In the genomic region with DNA sequence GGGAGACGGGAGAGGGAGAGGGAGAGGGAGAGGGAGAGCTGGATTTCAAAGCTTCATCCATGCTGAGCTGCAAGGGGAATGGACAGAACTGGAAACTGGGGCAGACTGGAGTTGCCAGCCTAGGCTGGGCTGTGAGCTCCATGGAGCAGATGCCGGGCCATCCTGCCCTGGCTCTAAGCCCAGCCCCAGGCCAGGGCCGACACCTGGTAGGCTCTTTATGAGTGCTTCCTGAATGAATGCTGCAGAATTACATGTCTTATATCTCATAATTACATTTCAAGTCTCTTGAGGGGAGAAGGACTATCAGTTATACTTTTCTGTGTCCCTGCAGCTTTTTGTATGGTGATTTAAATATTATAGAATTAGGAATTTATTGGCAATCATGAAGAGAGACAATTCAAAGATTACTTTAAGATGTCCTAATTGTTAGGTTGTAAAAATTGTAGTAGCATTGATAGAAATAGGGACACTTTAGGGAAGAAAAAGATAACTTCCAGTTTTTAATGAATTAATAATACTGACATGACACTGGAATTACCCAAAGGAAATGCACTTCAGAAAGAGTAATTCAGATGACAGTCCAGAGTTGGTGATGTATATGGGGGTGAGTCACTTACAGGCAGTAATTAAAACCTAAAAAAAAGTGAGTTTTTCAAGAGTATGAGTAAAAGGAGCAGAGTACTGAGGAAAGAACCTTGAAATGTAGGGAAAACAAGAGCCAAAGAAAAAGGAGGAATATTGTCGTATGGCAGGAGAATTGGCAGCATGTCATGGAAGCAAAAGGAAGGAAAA, we compare ENCODE assay signal across 14 cellular contexts. TPM values are rescaled to one million over a fixed set of nuclear protein-coding genes. Genes with fewer than 3 reads are reported as not detected.
DNase-seq lines count a peak whose midpoint lies in the region; ATAC-seq and TF ChIP-seq lines count a peak whose summit lies in the region.
"Had no signal": no experiment of that assay in that cellular context is flagged by ENCODE, and none has a peak within 500 bp of the region (broad histone marks: within the 10 kb centered on the region; RNA-seq: fewer than 3 reads in every experiment).

No MANE protein-coding gene starts in this region.

- DNase-seq in BJ (ENCODE audit: low read depth) (peak; percentile 4), HT1080 (ENCODE audit: low read depth) (peak; percentile 41), cardiac fibroblast (ENCODE audit: low read depth in 2 of 2) (peak; percentile 3 to 46), kidney tubule cell (ENCODE audit: low spot score) (peak; percentile 26), left lung (no peak), NOMO-1 treated with DMSO at 0.1 percent for 48 hours (lab: John Stamatoyannopoulos, UW; ENCODE audit: unreplicated experiment) (no peak), KBM-7 (no peak)
- DNase-seq in activated naive CD8-positive, alpha-beta T cell treated with anti-CD3 and anti-CD28 coated beads, Interleukin-2, amount 50 U/mL, for 24 hours, result no peak
- DNase-seq: activated naive CD4-positive, alpha-beta T cell treated with Interleukin-2 at 50 U/mL for 16 hours; central memory CD4-positive, alpha-beta T cell; naive B cell; NCI-H2107 had no signal

- no peaks in the 10 kb centered on the region for H3K9me3 ChIP-seq in left lung
- H3K9me3 ChIP-seq: thoracic aorta had no signal

- H3K36me3 Mint-ChIP-seq in activated naive CD8-positive, alpha-beta T cell treated with anti-CD3 and anti-CD28 coated beads, Interleukin-2, amount 50 U/mL, for 24 hours (ENCODE audit: low read depth), result peaks cover 49% of the 10 kb centered on the region

- no peak overlapping the region for H3K27ac Mint-ChIP-seq in activated naive CD8-positive, alpha-beta T cell treated with anti-CD3 and anti-CD28 coated beads, Interleukin-2, amount 50 U/mL, for 24 hours

- no peaks in the 10 kb centered on the region for H3K4me1 Mint-ChIP-seq in activated naive CD8-positive, alpha-beta T cell treated with anti-CD3 and anti-CD28 coated beads, Interleukin-2, amount 50 U/mL, for 24 hours
- H3K4me1 Mint-ChIP-seq: CD14-positive monocyte, naive B cell had no signal

- no peak for ATAC-seq in left lung
- no peak for ATAC-seq in activated naive CD8-positive, alpha-beta T cell treated with anti-CD3 and anti-CD28 coated beads, Interleukin-2, amount 50 U/mL, for 24 hours

- H3K36me3 ChIP-seq in BJ (ENCODE audit: control insufficient read depth, insufficient read depth, low read length) (peaks cover 1% of the 10 kb centered on the region; the same call in 1 of the 2 replicates), left lung (peaks cover 0 to 61% of the 10 kb centered on the region in 2 donors)

- no peaks in the 10 kb centered on the region for H3K27me3 ChIP-seq in BJ (ENCODE audit: control insufficient read depth, insufficient read depth, low read length)
- H3K27me3 ChIP-seq in left lung, result no peaks in the 10 kb centered on the region

- no peak overlapping the region for H3K27ac ChIP-seq in left lung
- H3K27ac ChIP-seq: thoracic aorta had no signal

- POLR2A ChIA-PET in BJ (lab: Charles Lee), result no interaction called here

- TF ChIP-seq CTCF in BJ (IDR thresholded peaks at IDR 0.05; ENCODE audit: insufficient read depth, low read depth, low read length), result no peak
- TF ChIP-seq CTCF in cardiac fibroblast (IDR thresholded peaks at IDR 0.05; ENCODE audit: low read depth, low read length), result no peak
- no peak for TF ChIP-seq CTCF in left lung (IDR thresholded peaks at IDR 0.05)

- H3K4me1 ChIP-seq in left lung, result no peaks in the 10 kb centered on the region

- in situ Hi-C loops in KBM-7 (cut with MboI; ENCODE audit: low pct_unique_long_range_greater_than_20kb, low sequenced_read_pairs), result no loop called here

- H3K9me3 Mint-ChIP-seq in activated naive CD8-positive, alpha-beta T cell treated with anti-CD3 and anti-CD28 coated beads, Interleukin-2, amount 50 U/mL, for 24 hours, result peaks cover 6% of the 10 kb centered on the region

- H3K4me3 ChIP-seq in BJ (ENCODE audit: low read depth, low read length), result no peak overlapping the region
- no peak overlapping the region for H3K4me3 ChIP-seq in cardiac fibroblast (replicated peaks in 1 of 2; ENCODE audit: low read depth in 2 of 2, low read length in 2 of 2)
- H3K4me3 ChIP-seq in left lung, result no peak overlapping the region
- H3K4me3 ChIP-seq: thoracic aorta had no signal

- H3K4me3 Mint-ChIP-seq in activated naive CD8-positive, alpha-beta T cell treated with anti-CD3 and anti-CD28 coated beads, Interleukin-2, amount 50 U/mL, for 24 hours, result no peak overlapping the region
- H3K4me3 Mint-ChIP-seq: CD14-positive monocyte, naive B cell had no signal

- CTCF ChIA-PET in BJ (lab: Yijun Ruan, JAX), result interaction anchor here (1.2 kb wide), 1 partner anchor 12 kb away, joined by 4 read pairs; no protein-coding TSS in a partner anchor

- intact Hi-C loops in left lung (cut with DNase I), result no loop called here

- no peaks in the 10 kb centered on the region for H3K27me3 Mint-ChIP-seq in activated naive CD8-positive, alpha-beta T cell treated with anti-CD3 and anti-CD28 coated beads, Interleukin-2, amount 50 U/mL, for 24 hours
- H3K27me3 Mint-ChIP-seq: naive B cell had no signal

RNA-seq across cellular contexts. Expression of gene SCYL2, which starts 29.0 kb away (rescaled TPM):
- polyA plus RNA-seq in BJ (2011; rRNA removed), result 12.4 and 31.0 TPM in 2 replicates
- polyA minus RNA-seq in BJ (2011; rRNA and poly(A)+ RNA removed), result 34.7 and 38.5 TPM in 2 replicates
- total RNA-seq in HT1080 (2014; rRNA removed; shearing (Covaris generic)), result 23.6 and 25.5 TPM in 2 replicates
- polyA plus RNA-seq in HT1080 (2015; cell fraction: cytosol; rRNA removed), result 21.9 and 29.6 TPM in 2 replicates
- 38.0 and 49.5 TPM in 2 replicates for polyA plus RNA-seq in HT1080 (2015; cell fraction: nucleus; rRNA removed)
- 10 to 100 TPM; 48.9 to 49.0 TPM for total RNA-seq in left lung

RNA-seq across cellular contexts. Expression of gene DEPDC4, which starts 29.1 kb away (rescaled TPM):
- polyA plus RNA-seq in BJ (2011; rRNA removed), result 0.28 and 0.43 TPM in 2 replicates
- 0.19 and 0.31 TPM in 2 replicates for polyA minus RNA-seq in BJ (2011; rRNA and poly(A)+ RNA removed)
- 2.1 and 2.4 TPM in 2 replicates for total RNA-seq in HT1080 (2014; rRNA removed; shearing (Covaris generic))
- polyA plus RNA-seq in HT1080 (2015; cell fraction: cytosol; rRNA removed), result 2.3 and 3.6 TPM in 2 replicates
- 2.8 and 2.9 TPM in 2 replicates for polyA plus RNA-seq in HT1080 (2015; cell fraction: nucleus; rRNA removed)
- total RNA-seq in left lung, result 1 to 10 TPM; 1.7 to 1.8 TPM
- total RNA-seq: thoracic aorta had no signal

Comparison
In these comparisons a context has a peak if more than half of its experiments do, and no peak if none do; other contexts are left out.
1. DNase-seq: peak in BJ (single experiment), HT1080 (single experiment), cardiac fibroblast (2 of 2) and kidney tubule cell (single experiment); none in left lung (0 of 2), NOMO-1 treated with DMSO at 0.1 percent for 48 hours (single experiment), KBM-7 (single experiment) and activated naive CD8-positive, alpha-beta T cell treated with anti-CD3 and anti-CD28 coated beads, Interleukin-2, amount 50 U/mL, for 24 hours (single experiment).